Comparison of ENCODE assay signal across 9 cellular contexts in the genomic region with DNA sequence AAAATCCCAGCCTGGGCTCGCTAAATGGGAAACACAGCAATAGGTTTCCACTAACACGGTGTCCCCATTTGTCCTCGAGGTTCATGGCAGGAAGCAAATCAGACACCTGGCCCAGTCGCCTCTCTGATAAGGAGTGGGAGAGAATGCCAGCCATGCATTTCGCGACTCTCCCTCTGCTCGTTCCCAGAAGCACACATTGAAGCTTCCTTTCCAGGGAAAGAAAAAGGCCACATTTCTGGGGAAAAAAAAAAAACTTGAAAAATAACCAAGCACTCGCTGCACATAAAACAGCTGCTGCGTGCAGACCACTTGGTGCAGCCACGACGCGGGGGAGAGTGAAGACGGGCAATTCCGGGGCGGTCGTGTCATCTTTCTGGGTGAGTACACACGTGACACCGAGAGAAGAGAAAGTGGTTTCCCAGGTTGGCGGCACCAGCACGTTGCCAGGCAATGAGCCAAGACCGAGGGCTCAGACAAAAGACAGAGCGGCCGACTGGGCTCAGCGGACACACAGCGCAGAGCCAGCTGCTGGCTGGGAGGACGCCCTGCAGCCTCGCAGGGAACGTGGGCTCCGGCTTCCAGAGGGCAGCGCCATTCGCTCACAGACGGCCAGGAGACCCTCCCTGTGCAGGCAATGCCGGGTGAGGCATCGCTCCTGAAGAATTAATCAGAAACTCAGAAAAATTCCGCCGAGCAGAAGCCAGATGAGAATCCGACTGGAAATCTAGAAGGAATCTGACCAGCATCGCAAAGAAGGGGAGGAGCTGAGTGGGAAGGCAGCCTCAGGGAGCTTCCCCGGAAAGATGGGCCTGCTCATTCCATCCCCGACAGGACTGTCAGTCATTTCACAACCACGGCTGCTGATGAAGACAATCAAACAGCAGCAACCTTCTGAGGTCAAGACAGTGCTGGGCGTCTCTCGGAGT.
A peak's percentile ranks its signal among the peaks of the same experiment; 100 is the strongest.
DNase-seq lines count a peak whose midpoint lies in the region; ATAC-seq and TF ChIP-seq lines count a peak whose summit lies in the region.
"Had no signal": no experiment of that assay in that cellular context is flagged by ENCODE, and none has a peak within 500 bp of the region (broad histone marks: within the 10 kb centered on the region; RNA-seq: fewer than 3 reads in every experiment).

No MANE protein-coding gene starts in this region.

- H2AFZ ChIP-seq in neural progenitor cell (replicated peaks) = no peak overlapping the region

- no peaks in the 10 kb centered on the region for H3K4me1 Mint-ChIP-seq in neural progenitor cell

- H3K4me1 ChIP-seq in neural progenitor cell = no peaks in the 10 kb centered on the region

- no peaks in the 10 kb centered on the region for H3K36me3 ChIP-seq in neural progenitor cell

- ATAC-seq in HG03432 (IDR thresholded peaks at IDR 0.05; ENCODE audit: unreplicated experiment) = no peak

- H3K27me3 Mint-ChIP-seq in neural progenitor cell (ENCODE audit: insufficient read depth, low read depth) = peaks cover 2% of the 10 kb centered on the region

- no peaks in the 10 kb centered on the region for H3K9me3 Mint-ChIP-seq in neural progenitor cell
- H3K9me3 Mint-ChIP-seq: stimulated activated naive CD8-positive, alpha-beta T cell treated with anti-CD3 and anti-CD28 coated beads, Interleukin-15, Interleukin-2, amounts not matched to agents 100 ng/mL and 50 ng/mL, for 24 hours had no signal

- no peaks in the 10 kb centered on the region for H3K36me3 Mint-ChIP-seq in neural progenitor cell

- peak; percentile 6 for DNase-seq in activated gamma-delta T cell treated with Interleukin-2 at 50 U/mL for 16 hours
- no peak for DNase-seq in activated gamma-delta T cell (lab: John Stamatoyannopoulos, UW)
- peak; percentile 21 for DNase-seq in NCI-H510A treated with DMSO at 0.1 percent for 48 hours (lab: John Stamatoyannopoulos, UW)
- DNase-seq in astrocyte of the spinal cord (ENCODE audit: low read depth, low spot score) = peak; percentile 50
- DNase-seq in kidney glomerular epithelial cell (lab: John Stamatoyannopoulos, UW) = peak; percentile 82
- peak; percentile 8 for DNase-seq in stimulated activated CD8-positive, alpha-beta memory T cell treated with anti-CD3 and anti-CD28 coated beads, Interleukin-15, amount 100 ng/mL, for 48 hours (ENCODE audit: low read depth in 2 of 2)
- no peak for DNase-seq in neural progenitor cell (ENCODE audit: low spot score)

- no peak overlapping the region for H3K4me3 Mint-ChIP-seq in neural progenitor cell
- H3K4me3 Mint-ChIP-seq: stimulated activated naive CD8-positive, alpha-beta T cell treated with anti-CD3 and anti-CD28 coated beads, Interleukin-15, Interleukin-2, amounts not matched to agents 100 ng/mL and 50 ng/mL, for 24 hours had no signal

- no peaks in the 10 kb centered on the region for H4K20me1 ChIP-seq in neural progenitor cell (ENCODE audit: low read depth)

- no peaks in the 10 kb centered on the region for H3K79me2 ChIP-seq in neural progenitor cell (ENCODE audit: low read depth)

- H3K4me3 ChIP-seq in astrocyte of the spinal cord (ENCODE audit: low read depth, low read length) = peak overlapping the region; percentile 21
- no peak overlapping the region for H3K4me3 ChIP-seq in neural progenitor cell

- no peak overlapping the region for H3K27ac ChIP-seq in neural progenitor cell

- H3K9ac ChIP-seq in neural progenitor cell = no peak overlapping the region

- H3K27me3 ChIP-seq in neural progenitor cell = no peaks in the 10 kb centered on the region

- in situ Hi-C loops in astrocyte of the spinal cord (cut with HindIII; ENCODE audit: low sequenced_read_pairs) = no loop called here

- no peak overlapping the region for H3K4me2 ChIP-seq in neural progenitor cell

- TF ChIP-seq CTCF in astrocyte of the spinal cord (IDR thresholded peaks at IDR 0.05; ENCODE audit: low read depth, low read length) = peak; percentile 34
- TF ChIP-seq CTCF in neural progenitor cell (IDR thresholded peaks at IDR 0.05) = no peak

- H3K9me3 ChIP-seq in neural progenitor cell (ENCODE audit: low read depth) = no peaks in the 10 kb centered on the region

- no peak overlapping the region for H3K27ac Mint-ChIP-seq in neural progenitor cell
- H3K27ac Mint-ChIP-seq: stimulated activated naive CD8-positive, alpha-beta T cell treated with anti-CD3 and anti-CD28 coated beads, Interleukin-15, Interleukin-2, amounts not matched to agents 100 ng/mL and 50 ng/mL, for 24 hours had no signal

- H3F3A ChIP-seq in neural progenitor cell (ENCODE audit: low read depth) = no peaks in the 10 kb centered on the region

Comparison
In these comparisons a context has a peak if more than half of its experiments do, and no peak if none do; other contexts are left out.
1. DNase-seq: peak in activated gamma-delta T cell treated with Interleukin-2 at 50 U/mL for 16 hours (single experiment), NCI-H510A treated with DMSO at 0.1 percent for 48 hours (single experiment), astrocyte of the spinal cord (single experiment), kidney glomerular epithelial cell (single experiment) and stimulated activated CD8-positive, alpha-beta memory T cell treated with anti-CD3 and anti-CD28 coated beads, Interleukin-15, amount 100 ng/mL, for 48 hours (2 of 2); none in activated gamma-delta T cell (single experiment) and neural progenitor cell (single experiment).